Comparison of ENCODE assay signal across 1 cellular context in genomic region chr17:19410101-19410500, GRCh38.
TF ChIP-seq lines count a peak whose summit lies in the region.

No MANE protein-coding gene starts in this region.

TF ChIP-seq in SK-N-SH treated with all-trans-retinoic acid at 6 μM for 48 hours, 23 proteins besides CTCF, POLR2A, EP300 and RAD21 (continued from another document):
- TF ChIP-seq POU6F1 (CRISPR knock-in tag; IDR thresholded peaks at IDR 0.05; ENCODE audit: borderline replicate concordance, low read depth) (no peak), ZFP30 (CRISPR knock-in tag; IDR thresholded peaks at IDR 0.05) (no peak), TCF4 (CRISPR knock-in tag; IDR thresholded peaks at IDR 0.05; ENCODE audit: borderline replicate concordance) (no peak), PPARA (CRISPR knock-in tag; IDR thresholded peaks at IDR 0.05; ENCODE audit: borderline replicate concordance) (no peak), ZNF565 (CRISPR knock-in tag; conservative IDR thresholded peaks at IDR 0.05; ENCODE audit: low read depth) (no peak), ISL1 (CRISPR knock-in tag; IDR thresholded peaks at IDR 0.05) (no peak), SNAI2 (CRISPR knock-in tag; IDR thresholded peaks at IDR 0.05) (no peak), ESRRG (CRISPR knock-in tag; IDR thresholded peaks at IDR 0.05) (no peak), CREB5 (CRISPR knock-in tag; IDR thresholded peaks at IDR 0.05; ENCODE audit: low read depth) (no peak)
